28 cellular contexts compared by ENCODE assay signal in genomic region chr16:29141586-29142324, GRCh38.
A peak's percentile ranks its signal among the peaks of the same experiment; 100 is the strongest.
DNase-seq lines count a peak whose midpoint lies in the region; ATAC-seq, FAIRE-seq and TF ChIP-seq lines count a peak whose summit lies in the region.
"Had no signal": no experiment of that assay in that cellular context is flagged by ENCODE, and none has a peak within 500 bp of the region (broad histone marks: within the 10 kb centered on the region; RNA-seq: fewer than 3 reads in every experiment).

No MANE protein-coding gene starts in this region.

- TF ChIP-seq POLR2A in K562 (conservative IDR thresholded peaks at IDR 0.05) = no peak

- BruUV-seq in K562 (replicated peaks; lab: Mats Ljungman, UMichigan) = no TSS peak

- H3K9me3 ChIP-seq in left ventricle myocardium inferior (replicated peaks) (no peaks in the 10 kb centered on the region), K562 (replicated peaks; ENCODE audit: control insufficient read depth, insufficient read depth, low read depth, low read length) (no peaks in the 10 kb centered on the region), upper lobe of right lung (no peaks in the 10 kb centered on the region)
- H3K9me3 ChIP-seq: left lung, SJSA1, testis had no signal

- H3K36me3 ChIP-seq in left ventricle myocardium inferior (no peaks in the 10 kb centered on the region), K562 (ENCODE audit: control insufficient read depth, insufficient read depth, low read length) (no peaks in the 10 kb centered on the region), upper lobe of right lung (no peaks in the 10 kb centered on the region)
- H3K36me3 ChIP-seq: SJSA1, WERI-Rb-1 had no signal

- ATAC-seq in Right ventricle myocardium superior (ENCODE audit: poor library complexity) (no peak), K562 (peak; percentile 54; the same call in 2 of the 3 replicates), upper lobe of right lung (no peak), HG03196 (IDR thresholded peaks at IDR 0.05; ENCODE audit: unreplicated experiment) (no peak)
- ATAC-seq in naive thymus-derived CD8-positive, alpha-beta T cell = no peak
- ATAC-seq: left lung had no signal

- no peak overlapping the region for H3K4me3 Mint-ChIP-seq in naive thymus-derived CD8-positive, alpha-beta T cell
- H3K4me3 Mint-ChIP-seq in endothelial cell (ENCODE audit: unreplicated experiment) = no peak overlapping the region
- H3K4me3 Mint-ChIP-seq: activated naive CD4-positive, alpha-beta T cell treated with anti-CD3 and anti-CD28 coated beads, Interleukin-2, amount 50 U/mL, for 24 hours; CD8-positive, alpha-beta memory T cell had no signal

- CTCF ChIA-PET in K562 (lab: Yijun Ruan, JAX; ENCODE audit: low intra/inter-chr PET ratio) = no interaction called here

- H2AFZ ChIP-seq in K562 (ENCODE audit: low read depth, low read length) = no peak overlapping the region

- no peak overlapping the region for H3K27ac ChIP-seq in left ventricle myocardium inferior (replicated peaks)
- no peak overlapping the region for H3K27ac ChIP-seq in K562 (ENCODE audit: extremely low read depth, low read depth, low read length)
- H3K27ac ChIP-seq in upper lobe of right lung = no peak overlapping the region
- H3K27ac ChIP-seq: left lung, SJSA1, testis, WERI-Rb-1 had no signal

- H3K9me3 Mint-ChIP-seq in naive thymus-derived CD8-positive, alpha-beta T cell = no peaks in the 10 kb centered on the region
- H3K9me3 Mint-ChIP-seq in endothelial cell (ENCODE audit: unreplicated experiment) = no peaks in the 10 kb centered on the region
- H3K9me3 Mint-ChIP-seq: activated naive CD4-positive, alpha-beta T cell treated with anti-CD3 and anti-CD28 coated beads, Interleukin-2, amount 50 U/mL, for 24 hours; activated T-helper 2 cell treated with anti-CD3 and anti-CD28 coated beads, Interferon-gamma antibody, Interleukin-2, Interleukin-4, amounts not matched to agents 10 μg/mL and 5 μg/mL and 100 μg/mL, durations not matched to agents 14 hours and 24 hours and 36 hours; CD8-positive, alpha-beta memory T cell had no signal

- H3K36me3 Mint-ChIP-seq in naive thymus-derived CD8-positive, alpha-beta T cell = peaks cover 0 to 8% (median 2%) of the 10 kb centered on the region in 3 donors
- H3K36me3 Mint-ChIP-seq in endothelial cell (ENCODE audit: low read depth, unreplicated experiment) = no peaks in the 10 kb centered on the region

- intact Hi-C loops in Right ventricle myocardium superior (cut with DNase I) (no loop called here), left ventricle myocardium inferior (cut with micrococcal nuclease) (no loop called here), K562 (cut with micrococcal nuclease) (no loop called here), upper lobe of right lung (cut with DNase I) (no loop called here)

- peak overlapping the region in 9 of 10 donors; percentile 23 to 91 (median 57) for H3K27ac Mint-ChIP-seq in naive thymus-derived CD8-positive, alpha-beta T cell
- no peak overlapping the region for H3K27ac Mint-ChIP-seq in endothelial cell (ENCODE audit: unreplicated experiment)
- H3K27ac Mint-ChIP-seq: activated naive CD4-positive, alpha-beta T cell treated with anti-CD3 and anti-CD28 coated beads, Interleukin-2, amount 50 U/mL, for 24 hours; activated T-helper 2 cell treated with anti-CD3 and anti-CD28 coated beads, Interferon-gamma antibody, Interleukin-2, Interleukin-4, amounts not matched to agents 10 μg/mL and 5 μg/mL and 100 μg/mL, durations not matched to agents 14 hours and 24 hours and 36 hours had no signal

- H3K4me1 ChIP-seq in left ventricle myocardium inferior (no peaks in the 10 kb centered on the region), K562 (replicated peaks in 1 of 2; ENCODE audit: control insufficient read depth in 2 of 2, insufficient read depth in 2 of 2, low read length in 2 of 2) (peaks cover 0 to 21% of the 10 kb centered on the region in 2 experiments; a peak in 2 of 5 replicates), upper lobe of right lung (no peaks in the 10 kb centered on the region)
- H3K4me1 ChIP-seq: left lung, SJSA1 had no signal

- TF ChIP-seq RAD21 in K562 (CRISPR knock-in tag; conservative IDR thresholded peaks at IDR 0.05 in 1 of 2, IDR thresholded peaks at IDR 0.05 in 1 of 2) = no peak

- H3K27me3 ChIP-seq in left ventricle myocardium inferior (ENCODE audit: low read depth) = no peaks in the 10 kb centered on the region
- peaks cover 0 to 12% of the 10 kb centered on the region in 2 experiments; a peak in 3 of 5 replicates for H3K27me3 ChIP-seq in K562 (ENCODE audit: control insufficient read depth in 2 of 2, insufficient read depth in 2 of 2, low read length in 2 of 2)
- H3K27me3 ChIP-seq in upper lobe of right lung = no peaks in the 10 kb centered on the region
- H3K27me3 ChIP-seq: left lung, SJSA1, testis had no signal

- POLR2A ChIA-PET in K562 (lab: Yijun Ruan, JAX) = no interaction called here
- POLR2A ChIA-PET in naive thymus-derived CD8-positive, alpha-beta T cell (lab: Charles Lee) = no interaction called here

- TF ChIP-seq EP300 in K562 (IDR thresholded peaks at IDR 0.05; ENCODE audit: low read length) = no peak

- H3K4me2 ChIP-seq in K562 (ENCODE audit: insufficient read depth, low read length) = no peak overlapping the region

- WGBS in K562 (ENCODE audit: insufficient coverage, low coverage, missing lambda C conversion rate) = 33% methylated on average over 17 of the region's 35 CpGs

- no peak for TF ChIP-seq CTCF in left ventricle myocardium inferior (IDR thresholded peaks at IDR 0.05; ENCODE audit: borderline replicate concordance)
- 0 out of 6 replicates have a peak, but pooled peaks of 1 of the 3 experiments have one; percentile 5 for TF ChIP-seq CTCF in K562 (IDR thresholded peaks at IDR 0.05 in 2 of 3, conservative IDR thresholded peaks at IDR 0.05 in 1 of 3; ENCODE audit: insufficient read depth in 2 of 3, low read depth in 1 of 3, low read length in 3 of 3)
- TF ChIP-seq CTCF in upper lobe of right lung (IDR thresholded peaks at IDR 0.05) = no peak
- no peak for TF ChIP-seq CTCF in endothelial cell (IDR thresholded peaks at IDR 0.05; ENCODE audit: unreplicated experiment)

- H3K4me3 ChIP-seq in left ventricle myocardium inferior (no peak overlapping the region), K562 (no peak overlapping the region), upper lobe of right lung (no peak overlapping the region)
- H3K4me3 ChIP-seq: left lung, SJSA1, testis had no signal

- no peaks in the 10 kb centered on the region for H3K79me2 ChIP-seq in K562 (ENCODE audit: control insufficient read depth, insufficient read depth, low read length)

- DNase-seq in Right ventricle myocardium superior (peak; percentile 10), left ventricle myocardium inferior (no peak), K562 (ENCODE audit: extremely low read depth in 1 of 4, low spot score in 3 of 4) (no peak), upper lobe of right lung (peak; percentile 26), endothelial cell (ENCODE audit: low spot score) (no peak), DMS79 (lab: John Stamatoyannopoulos, UW) (no peak)
- DNase-seq in naive thymus-derived CD8-positive, alpha-beta T cell = no peak
- DNase-seq: activated CD4-positive, alpha-beta T cell treated with anti-CD3 and anti-CD28 coated beads for 4 hours; activated T-cell treated with anti-CD3 and anti-CD28 coated beads for 4 hours; AML-193; GDM1; glutamatergic neuron; HCEC 1CT; NCI-H146; NCI-H774; occipital lobe; small intestine; stimulated activated naive CD4-positive, alpha-beta T cell treated with Interleukin-2 at 50 U/mL for 16 hours; testis; WERI-Rb-1 had no signal

- H3K27me3 Mint-ChIP-seq in naive thymus-derived CD8-positive, alpha-beta T cell = no peaks in the 10 kb centered on the region
- H3K27me3 Mint-ChIP-seq in endothelial cell (ENCODE audit: unreplicated experiment) = peaks cover 9% of the 10 kb centered on the region
- H3K27me3 Mint-ChIP-seq: activated naive CD4-positive, alpha-beta T cell treated with anti-CD3 and anti-CD28 coated beads, Interleukin-2, amount 50 U/mL, for 24 hours had no signal

- peaks cover 16 to 39% (median 19%) of the 10 kb centered on the region in 4 donors for H3K4me1 Mint-ChIP-seq in naive thymus-derived CD8-positive, alpha-beta T cell
- no peaks in the 10 kb centered on the region for H3K4me1 Mint-ChIP-seq in endothelial cell (ENCODE audit: unreplicated experiment)

- H4K20me1 ChIP-seq in K562 (replicated peaks; ENCODE audit: control insufficient read depth, insufficient read depth, low read length) = no peaks in the 10 kb centered on the region

- no peak for FAIRE-seq in K562 (lab: Jason Lieb, UNC)
- FAIRE-seq: islet of Langerhans, small intestine, urothelium cell line had no signal

- no peak overlapping the region for H3K9ac ChIP-seq in K562 (ENCODE audit: insufficient read depth in 1 of 2, low read depth in 2 of 2, low read length in 2 of 2)

- no peaks in the 10 kb centered on the region for H3K9me1 ChIP-seq in K562 (ENCODE audit: control insufficient read depth, insufficient read depth, low read length)

- in situ Hi-C loops in K562 (cut with MboI) = no loop called here

TF ChIP-seq in K562, 482 proteins besides CTCF, POLR2A, EP300 and RAD21:
- TF ChIP-seq NR0B1 (IDR thresholded peaks at IDR 0.05; ENCODE audit: partially characterized antibody) = no peak
- TF ChIP-seq FOXJ3 (CRISPR knock-in tag; IDR thresholded peaks at IDR 0.05) = no peak

Comparison
In these comparisons a context has a peak if more than half of its experiments do, and no peak if none do; other contexts are left out.
1. DNase-seq: peak in Right ventricle myocardium superior (single experiment) and upper lobe of right lung (single experiment); none in left ventricle myocardium inferior (single experiment), K562 (0 of 4), naive thymus-derived CD8-positive, alpha-beta T cell (0 of 10), endothelial cell (single experiment) and DMS79 (single experiment).